13 cellular contexts compared by ENCODE assay signal in genomic region chr18:48782381-48782841, GRCh38.
A peak's percentile ranks its signal among the peaks of the same experiment; 100 is the strongest.
DNase-seq lines count a peak whose midpoint lies in the region; ATAC-seq and TF ChIP-seq lines count a peak whose summit lies in the region.
"Had no signal": no experiment of that assay in that cellular context is flagged by ENCODE, and none has a peak within 500 bp of the region (broad histone marks: within the 10 kb centered on the region; RNA-seq: fewer than 3 reads in every experiment).

No MANE protein-coding gene starts in this region.

- peaks cover 27 to 61% (median 50%) of the 10 kb centered on the region in 4 donors for H3K4me1 ChIP-seq in liver (ENCODE audit: control insufficient read depth in 4 of 4, insufficient read depth in 4 of 4, low read length in 3 of 4)
- no peaks in the 10 kb centered on the region for H3K4me1 ChIP-seq in H9 (ENCODE audit: insufficient read depth, low read length)

- TF ChIP-seq CTCF in chondrocyte (IDR thresholded peaks at IDR 0.05) (no peak), liver (IDR thresholded peaks at IDR 0.05; ENCODE audit: low read depth, low read length, missing input control) (no peak), H9 (conservative IDR thresholded peaks at IDR 0.05) (no peak)

- no peak overlapping the region for H4K91ac ChIP-seq in H9 (ENCODE audit: insufficient read length, low read depth, low read length)

- H3K4me1 Mint-ChIP-seq in chondrocyte (ENCODE audit: low read depth) = peaks cover 96% of the 10 kb centered on the region
- H3K4me1 Mint-ChIP-seq in H9 = peaks cover 23 to 36% of the 10 kb centered on the region in 2 experiments
- peaks cover 23% of the 10 kb centered on the region for H3K4me1 Mint-ChIP-seq in activated T-cell treated with anti-CD3 and anti-CD28 coated beads, Interleukin-2, amount 50 U/mL, for 24 hours (ENCODE audit: low read depth)

- ATAC-seq in GM21447 (IDR thresholded peaks at IDR 0.05; ENCODE audit: unreplicated experiment) = no peak

- H3K36me3 Mint-ChIP-seq in chondrocyte (ENCODE audit: low read depth) = peaks cover 16% of the 10 kb centered on the region
- no peaks in the 10 kb centered on the region; a peak in 2 of 7 replicates for H3K36me3 Mint-ChIP-seq in H9 (ENCODE audit: insufficient read depth in 1 of 3, low read depth in 3 of 3)
- H3K36me3 Mint-ChIP-seq in activated T-cell treated with anti-CD3 and anti-CD28 coated beads, Interleukin-2, amount 50 U/mL, for 24 hours (ENCODE audit: low read depth) = no peaks in the 10 kb centered on the region
- H3K36me3 Mint-ChIP-seq: activated naive CD8-positive, alpha-beta T cell treated with anti-CD3 and anti-CD28 coated beads, Interleukin-2, amount 10 ng/mL, durations not matched to agents 7 days and 5 days had no signal

- H4K20me1 ChIP-seq in H9 (ENCODE audit: control insufficient read depth, insufficient read depth, insufficient read length) = no peaks in the 10 kb centered on the region

- H2BK120ac ChIP-seq in H9 (ENCODE audit: low read depth, low read length, poor library complexity, severe bottlenecking) = no peak overlapping the region

- 33% methylated on average over 10 of the region's 10 CpGs for WGBS in liver
- WGBS in H9 (ENCODE audit: extremely low coverage, insufficient read length, low lambda C conversion rate) = no CpG with 5 or more reads among the region's 10 CpGs

- no peak overlapping the region for H3K14ac ChIP-seq in H9 (ENCODE audit: insufficient read depth, low read length)

- H3K27me3 Mint-ChIP-seq in chondrocyte (ENCODE audit: low read depth) = no peaks in the 10 kb centered on the region
- H3K27me3 Mint-ChIP-seq in H9 (ENCODE audit: low read depth) = no peaks in the 10 kb centered on the region
- H3K27me3 Mint-ChIP-seq in activated T-cell treated with anti-CD3 and anti-CD28 coated beads, Interleukin-2, amount 50 U/mL, for 24 hours = no peaks in the 10 kb centered on the region
- H3K27me3 Mint-ChIP-seq: IgD-negative memory B cell had no signal

- DNase-seq in Daoy (ENCODE audit: low read depth) (peak; percentile 9), chondrocyte (ENCODE audit: low spot score) (no peak), H9 (no peak), HT-29 (ENCODE audit: low spot score) (no peak)
- DNase-seq in activated T-cell treated with anti-CD3 and anti-CD28 coated beads, Interleukin-2, amount 50 U/mL, for 24 hours = no peak
- DNase-seq: activated CD4-positive, alpha-beta T cell treated with anti-CD3 and anti-CD28 coated beads for 1 hour; activated naive CD8-positive, alpha-beta T cell treated with anti-CD3 and anti-CD28 coated beads, Interleukin-2, amount 10 ng/mL, durations not matched to agents 7 days and 5 days; NCI-H2171; stimulated activated CD4-positive, alpha-beta T cell treated with anti-CD3 and anti-CD28 coated beads, Interleukin-4, amount 100 ng/mL, for 1 hour had no signal

- no peak overlapping the region for H3K56ac ChIP-seq in H9 (ENCODE audit: insufficient read length, low read depth, low read length)

- H3K4ac ChIP-seq in H9 (ENCODE audit: low read depth, low read length) = no peak overlapping the region

- no peak overlapping the region for H2BK20ac ChIP-seq in H9 (ENCODE audit: low read depth, low read length, poor library complexity, severe bottlenecking)

- no peak overlapping the region for H2BK15ac ChIP-seq in H9 (ENCODE audit: low read depth, low read length)

- peak overlapping the region; percentile 92 to 96 for H3K27ac ChIP-seq in liver (ENCODE audit: low read depth in 1 of 2, low read length in 2 of 2)
- peak overlapping the region in 16 of 21 experiments; percentile 4 to 85 (median 63) for H3K27ac ChIP-seq in skin epidermis
- H3K27ac ChIP-seq in H9 (ENCODE audit: insufficient read length, low read depth, low read length) = no peak overlapping the region

- H3K27ac Mint-ChIP-seq in chondrocyte (ENCODE audit: unreplicated experiment) (peak overlapping the region; percentile 96), H9 (no peak overlapping the region)
- no peak overlapping the region for H3K27ac Mint-ChIP-seq in activated T-cell treated with anti-CD3 and anti-CD28 coated beads, Interleukin-2, amount 50 U/mL, for 24 hours
- H3K27ac Mint-ChIP-seq: activated naive CD8-positive, alpha-beta T cell treated with anti-CD3 and anti-CD28 coated beads, Interleukin-2, amount 10 ng/mL, durations not matched to agents 7 days and 5 days; IgD-negative memory B cell had no signal

- no peak overlapping the region for H2AFZ ChIP-seq in H9 (ENCODE audit: low read length)

- H3K4me3 ChIP-seq in liver (ENCODE audit: low read depth in 1 of 3, low read length in 3 of 3) = peak overlapping the region in 1 of 3 donors; percentile 6
- H3K4me3 ChIP-seq in skin epidermis = no peak overlapping the region

- TF ChIP-seq RAD21 in liver (IDR thresholded peaks at IDR 0.05) = no peak

- H3T11ph ChIP-seq in H9 (ENCODE audit: low read length) = no peak overlapping the region

- no peak overlapping the region for H4K5ac ChIP-seq in H9 (ENCODE audit: insufficient read length, low read depth, low read length)

- H3K9ac ChIP-seq in liver (ENCODE audit: low read depth in 1 of 2, low read length in 2 of 2) = peak overlapping the region; percentile 35 to 80
- no peak overlapping the region for H3K9ac ChIP-seq in H9 (ENCODE audit: extremely low read depth, insufficient read length, low read length)

- H3K4me3 Mint-ChIP-seq in chondrocyte (ENCODE audit: unreplicated experiment) = no peak overlapping the region
- no peak overlapping the region for H3K4me3 Mint-ChIP-seq in H9
- no peak overlapping the region for H3K4me3 Mint-ChIP-seq in activated T-cell treated with anti-CD3 and anti-CD28 coated beads, Interleukin-2, amount 50 U/mL, for 24 hours
- H3K4me3 Mint-ChIP-seq: activated naive CD8-positive, alpha-beta T cell treated with anti-CD3 and anti-CD28 coated beads, Interleukin-2, amount 10 ng/mL, durations not matched to agents 7 days and 5 days had no signal

- H2BK5ac ChIP-seq in H9 (ENCODE audit: insufficient read length, low read length) = no peak overlapping the region

- no peak overlapping the region for H3K23ac ChIP-seq in H9 (ENCODE audit: insufficient read length, low read depth, low read length)

- H3K9me3 Mint-ChIP-seq in chondrocyte (ENCODE audit: low read depth) = no peaks in the 10 kb centered on the region
- H3K9me3 Mint-ChIP-seq in H9 = no peaks in the 10 kb centered on the region
- H3K9me3 Mint-ChIP-seq in activated T-cell treated with anti-CD3 and anti-CD28 coated beads, Interleukin-2, amount 50 U/mL, for 24 hours = no peaks in the 10 kb centered on the region
- H3K9me3 Mint-ChIP-seq: activated naive CD8-positive, alpha-beta T cell treated with anti-CD3 and anti-CD28 coated beads, Interleukin-2, amount 10 ng/mL, durations not matched to agents 7 days and 5 days; IgD-negative memory B cell had no signal

- no peaks in the 10 kb centered on the region for H3K27me3 ChIP-seq in liver (ENCODE audit: control insufficient read depth in 4 of 4, insufficient read depth in 4 of 4, low read length in 3 of 4)
- H3K27me3 ChIP-seq in H9 (ENCODE audit: insufficient read depth, low read length) = no peaks in the 10 kb centered on the region

- H3K9me3 ChIP-seq in liver (ENCODE audit: control insufficient read depth in 4 of 4, low read length in 3 of 4) (no peaks in the 10 kb centered on the region), H9 (ENCODE audit: control insufficient read depth, low read depth, low read length) (no peaks in the 10 kb centered on the region)

- no peak overlapping the region for H3K4me2 ChIP-seq in H9 (ENCODE audit: insufficient read depth, insufficient read length, low read length)

- H3K79me2 ChIP-seq in H9 (ENCODE audit: insufficient read depth, low read length) = no peaks in the 10 kb centered on the region

- H3K79me1 ChIP-seq in H9 (ENCODE audit: insufficient read depth, low read depth, low read length, poor library complexity, severe bottlenecking) = no peaks in the 10 kb centered on the region

- H3K23me2 ChIP-seq in H9 (ENCODE audit: insufficient read length, low read depth, low read length, poor library complexity, severe bottlenecking) = no peaks in the 10 kb centered on the region

- no peaks in the 10 kb centered on the region for H3K36me3 ChIP-seq in liver (ENCODE audit: control insufficient read depth in 4 of 4, insufficient read depth in 3 of 4, low read depth in 1 of 4, low read length in 3 of 4)

- H2BK12ac ChIP-seq in H9 (ENCODE audit: insufficient read length, low read depth, low read length) = no peak overlapping the region

- H3K18ac ChIP-seq in H9 (ENCODE audit: insufficient read length, low read depth, low read length) = no peak overlapping the region

- no peak overlapping the region for H4K8ac ChIP-seq in H9 (replicated peaks; ENCODE audit: insufficient read length, low read depth, low read length)

- no peak overlapping the region for H2AK5ac ChIP-seq in H9 (ENCODE audit: insufficient read length, low read length)

TF ChIP-seq in liver, 16 proteins besides CTCF, POLR2A, EP300 and RAD21:
- TF ChIP-seq, protein P1, sequence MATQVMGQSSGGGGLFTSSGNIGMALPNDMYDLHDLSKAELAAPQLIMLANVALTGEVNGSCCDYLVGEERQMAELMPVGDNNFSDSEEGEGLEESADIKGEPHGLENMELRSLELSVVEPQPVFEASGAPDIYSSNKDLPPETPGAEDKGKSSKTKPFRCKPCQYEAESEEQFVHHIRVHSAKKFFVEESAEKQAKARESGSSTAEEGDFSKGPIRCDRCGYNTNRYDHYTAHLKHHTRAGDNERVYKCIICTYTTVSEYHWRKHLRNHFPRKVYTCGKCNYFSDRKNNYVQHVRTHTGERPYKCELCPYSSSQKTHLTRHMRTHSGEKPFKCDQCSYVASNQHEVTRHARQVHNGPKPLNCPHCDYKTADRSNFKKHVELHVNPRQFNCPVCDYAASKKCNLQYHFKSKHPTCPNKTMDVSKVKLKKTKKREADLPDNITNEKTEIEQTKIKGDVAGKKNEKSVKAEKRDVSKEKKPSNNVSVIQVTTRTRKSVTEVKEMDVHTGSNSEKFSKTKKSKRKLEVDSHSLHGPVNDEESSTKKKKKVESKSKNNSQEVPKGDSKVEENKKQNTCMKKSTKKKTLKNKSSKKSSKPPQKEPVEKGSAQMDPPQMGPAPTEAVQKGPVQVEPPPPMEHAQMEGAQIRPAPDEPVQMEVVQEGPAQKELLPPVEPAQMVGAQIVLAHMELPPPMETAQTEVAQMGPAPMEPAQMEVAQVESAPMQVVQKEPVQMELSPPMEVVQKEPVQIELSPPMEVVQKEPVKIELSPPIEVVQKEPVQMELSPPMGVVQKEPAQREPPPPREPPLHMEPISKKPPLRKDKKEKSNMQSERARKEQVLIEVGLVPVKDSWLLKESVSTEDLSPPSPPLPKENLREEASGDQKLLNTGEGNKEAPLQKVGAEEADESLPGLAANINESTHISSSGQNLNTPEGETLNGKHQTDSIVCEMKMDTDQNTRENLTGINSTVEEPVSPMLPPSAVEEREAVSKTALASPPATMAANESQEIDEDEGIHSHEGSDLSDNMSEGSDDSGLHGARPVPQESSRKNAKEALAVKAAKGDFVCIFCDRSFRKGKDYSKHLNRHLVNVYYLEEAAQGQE (IDR thresholded peaks at IDR 0.05) = no peak
- TF ChIP-seq, protein P2, sequence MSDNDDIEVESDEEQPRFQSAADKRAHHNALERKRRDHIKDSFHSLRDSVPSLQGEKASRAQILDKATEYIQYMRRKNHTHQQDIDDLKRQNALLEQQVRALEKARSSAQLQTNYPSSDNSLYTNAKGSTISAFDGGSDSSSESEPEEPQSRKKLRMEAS (IDR thresholded peaks at IDR 0.05) = no peak
